Comparison of ENCODE assay signal across 11 cellular contexts in genomic region chr11:88179141-88179540, GRCh38. TPM values are rescaled to one million over a fixed set of nuclear protein-coding genes. Genes with fewer than 3 reads are reported as not detected.
DNase-seq lines count a peak whose midpoint lies in the region; ATAC-seq and TF ChIP-seq lines count a peak whose summit lies in the region.
"Had no signal": no experiment of that assay in that cellular context is flagged by ENCODE, and none has a peak within 500 bp of the region (broad histone marks: within the 10 kb centered on the region; RNA-seq: fewer than 3 reads in every experiment).

No MANE protein-coding gene starts in this region.

- no peaks in the 10 kb centered on the region for H3K79me2 ChIP-seq in smooth muscle cell (ENCODE audit: low read depth)

- H3K27ac Mint-ChIP-seq in activated CD4-positive, alpha-beta T cell treated with anti-CD3 and anti-CD28 coated beads for 36 hours: peak overlapping the region; percentile 62

- WGBS in smooth muscle cell (ENCODE audit: low lambda C conversion rate): 50% methylated on average over 2 of the region's 2 CpGs
- 77 to 80% methylated on average over 2 of the region's 2 CpGs for WGBS in thyroid gland, 2 donors

- H3K9me3 Mint-ChIP-seq in activated CD4-positive, alpha-beta T cell treated with anti-CD3 and anti-CD28 coated beads for 36 hours (ENCODE audit: low read depth): no peaks in the 10 kb centered on the region

- H3K9ac ChIP-seq in smooth muscle cell (ENCODE audit: low read depth): no peak overlapping the region

- H3K27me3 ChIP-seq in smooth muscle cell (ENCODE audit: low read depth) (no peaks in the 10 kb centered on the region), thyroid gland (no peaks in the 10 kb centered on the region)
- H3K27me3 ChIP-seq: heart left ventricle had no signal

- peak; percentile 66 for DNase-seq in activated CD4-positive, alpha-beta T cell treated with anti-CD3 and anti-CD28 coated beads for 36 hours
- DNase-seq in activated CD4-positive, alpha-beta T cell treated with anti-CD3 and anti-CD28 coated beads for 1 hour: no peak
- peak; percentile 15 to 41 for DNase-seq in activated CD4-positive, alpha-beta T cell treated with anti-CD3 and anti-CD28 coated beads, Interleukin-2, amount 50 U/mL, for 48 hours
- DNase-seq in smooth muscle cell (lab: John Stamatoyannopoulos, UW; ENCODE audit: unreplicated experiment) (no peak), Right ventricle myocardium superior (no peak), thyroid gland (no peak), SKM-1 (lab: John Stamatoyannopoulos, UW; ENCODE audit: unreplicated experiment) (no peak)
- DNase-seq: heart left ventricle, WERI-Rb-1 had no signal

- H3K4me3 ChIP-seq in smooth muscle cell (no peak overlapping the region), thyroid gland (replicated peaks in 1 of 3) (no peak overlapping the region)
- H3K4me3 ChIP-seq: heart left ventricle had no signal

- POLR2A ChIA-PET in activated CD4-positive, alpha-beta T cell treated with anti-CD3 and anti-CD28 coated beads for 36 hours (lab: Charles Lee): no interaction called here

- H3K27me3 Mint-ChIP-seq in activated CD4-positive, alpha-beta T cell treated with anti-CD3 and anti-CD28 coated beads for 36 hours: peaks cover 32% of the 10 kb centered on the region

- ATAC-seq in activated CD4-positive, alpha-beta T cell treated with anti-CD3 and anti-CD28 coated beads for 36 hours: peak; percentile 72
- peak; percentile 42 for ATAC-seq in HG02970 (IDR thresholded peaks at IDR 0.05; ENCODE audit: low FRiP score, unreplicated experiment)
- ATAC-seq in Right ventricle myocardium superior (ENCODE audit: poor library complexity): no peak
- ATAC-seq: heart left ventricle had no signal

- H2AFZ ChIP-seq in smooth muscle cell (ENCODE audit: low read depth): no peak overlapping the region

- H3K4me2 ChIP-seq in smooth muscle cell: no peak overlapping the region

- TF ChIP-seq CTCF in smooth muscle cell (IDR thresholded peaks at IDR 0.05; ENCODE audit: borderline replicate concordance, insufficient read depth, poor library complexity, severe bottlenecking): no peak
- TF ChIP-seq CTCF in thyroid gland (IDR thresholded peaks at IDR 0.05): no peak

- H3F3A ChIP-seq in smooth muscle cell (ENCODE audit: low read depth): no peaks in the 10 kb centered on the region

- TF ChIP-seq POLR2A in thyroid gland (IDR thresholded peaks at IDR 0.05): no peak

- H3K36me3 ChIP-seq in smooth muscle cell (ENCODE audit: low read depth) (no peaks in the 10 kb centered on the region), thyroid gland (no peaks in the 10 kb centered on the region)
- H3K36me3 ChIP-seq: heart left ventricle, WERI-Rb-1 had no signal

- no peaks in the 10 kb centered on the region for H4K20me1 ChIP-seq in smooth muscle cell (ENCODE audit: low read depth)

- H3K4me1 Mint-ChIP-seq in activated CD4-positive, alpha-beta T cell treated with anti-CD3 and anti-CD28 coated beads for 36 hours: peaks cover 45% of the 10 kb centered on the region

- H3K4me1 ChIP-seq in smooth muscle cell (ENCODE audit: low read depth) (peaks cover 7% of the 10 kb centered on the region), thyroid gland (peaks cover 2 to 4% of the 10 kb centered on the region in 2 donors)

- no peaks in the 10 kb centered on the region for H3K36me3 Mint-ChIP-seq in activated CD4-positive, alpha-beta T cell treated with anti-CD3 and anti-CD28 coated beads for 36 hours (ENCODE audit: low read depth)

- CTCF ChIA-PET in activated CD4-positive, alpha-beta T cell treated with anti-CD3 and anti-CD28 coated beads for 36 hours (lab: Charles Lee): interaction anchor here (0.6 to 1.8 kb wide), 7 partner anchors 11 to 365 kb away, joined by 3 to 6 read pairs (median 3); no protein-coding TSS in a partner anchor

- intact Hi-C loops in activated CD4-positive, alpha-beta T cell treated with anti-CD3 and anti-CD28 coated beads for 36 hours (cut with DNase I, micrococcal nuclease): loop anchor here (1.0 to 10.0 kb wide), 11 partner anchors 123 to 1374 kb away; partner anchors contain the start of genes CTSC (in 1 of the 2) and PRSS23 (in 1 of the 2)
- intact Hi-C loops in Right ventricle myocardium superior (cut with DNase I) (no loop called here), thyroid gland (cut with DNase I) (no loop called here)

- H3K9me3 ChIP-seq in smooth muscle cell (replicated peaks; ENCODE audit: low read depth) (no peaks in the 10 kb centered on the region), thyroid gland (no peaks in the 10 kb centered on the region)
- H3K9me3 ChIP-seq: heart left ventricle had no signal

- peak overlapping the region; percentile 33 for H3K27ac ChIP-seq in smooth muscle cell (ENCODE audit: low read depth)
- H3K27ac ChIP-seq in thyroid gland: no peak overlapping the region
- H3K27ac ChIP-seq: 22Rv1, heart left ventricle, WERI-Rb-1 had no signal

- H3K4me3 Mint-ChIP-seq in activated CD4-positive, alpha-beta T cell treated with anti-CD3 and anti-CD28 coated beads for 36 hours: peak overlapping the region; percentile 6

RNA-seq across cellular contexts. Expression of gene RAB38, which starts 3.9 kb away (rescaled TPM):
- 1 to 10 TPM; 2.9 to 3.1 TPM for total RNA-seq in activated CD4-positive, alpha-beta T cell treated with anti-CD3 and anti-CD28 coated beads for 36 hours
- total RNA-seq in smooth muscle cell (8.4 and 15.3 TPM in 2 replicates), Right ventricle myocardium superior (0.73 TPM), thyroid gland (10 to 100 TPM in 2 of 4 donors, 1 to 10 TPM in 2; 5.6 to 12.9 (median 9.0) TPM)
- polyA plus RNA-seq in smooth muscle cell: 1.9 and 12.5 TPM in 2 replicates

Comparison
In these comparisons a context has a peak if more than half of its experiments do, and no peak if none do; other contexts are left out.
1. DNase-seq: peak in activated CD4-positive, alpha-beta T cell treated with anti-CD3 and anti-CD28 coated beads for 36 hours (single experiment) and activated CD4-positive, alpha-beta T cell treated with anti-CD3 and anti-CD28 coated beads, Interleukin-2, amount 50 U/mL, for 48 hours (2 of 2); none in activated CD4-positive, alpha-beta T cell treated with anti-CD3 and anti-CD28 coated beads for 1 hour (single experiment), smooth muscle cell (single experiment), Right ventricle myocardium superior (single experiment), thyroid gland (0 of 2) and SKM-1 (single experiment).
2. intact Hi-C loops: an anchor here in activated CD4-positive, alpha-beta T cell treated with anti-CD3 and anti-CD28 coated beads for 36 hours (1.0 to 10.0 kb wide); none called in Right ventricle myocardium superior and thyroid gland.